In genomic region chr18:31444142-31444541, GRCh38 we compare ENCODE assay signal across 28 cellular contexts. TPM values are rescaled to one million over a fixed set of nuclear protein-coding genes. Genes with fewer than 3 reads are reported as not detected.
"Had no signal": no experiment of that assay in that cellular context is flagged by ENCODE, and none has a peak within 500 bp of the region (broad histone marks: within the 10 kb centered on the region; RNA-seq: fewer than 3 reads in every experiment).

No MANE protein-coding gene starts in this region.

- H3K27ac ChIP-seq: colonic mucosa, epithelial cell of prostate, esophagus squamous epithelium, gastrocnemius medialis, heart right ventricle, left lung, lower lobe of right lung had no signal

- H3K36me3 ChIP-seq: colonic mucosa, esophagus squamous epithelium, gastrocnemius medialis, heart right ventricle, left lung, lower lobe of right lung had no signal

- ATAC-seq: effector memory CD8-positive, alpha-beta T cell; esophagus mucosa; gastrocnemius medialis; heart right ventricle; left cardiac atrium; left lung; left ventricle myocardium superior; lower lobe of right lung; mucosa of descending colon had no signal

- H3K4me3 Mint-ChIP-seq: dendritic cell treated with granulocyte-macrophage colony-stimulating factor and Interleukin-4, amounts not matched to agents 40 ng/mL and 50 ng/mL, for 4 days; effector memory CD8-positive, alpha-beta T cell; endodermal cell; mesothelial cell of epicardium had no signal

- H3K4me1 ChIP-seq: colonic mucosa, gastrocnemius medialis, heart right ventricle, left lung, lower lobe of right lung had no signal

- H3K27ac Mint-ChIP-seq: dendritic cell treated with granulocyte-macrophage colony-stimulating factor and Interleukin-4, amounts not matched to agents 40 ng/mL and 50 ng/mL, for 4 days; effector memory CD8-positive, alpha-beta T cell; endodermal cell; mesothelial cell of epicardium had no signal

- H3K27me3 ChIP-seq: colonic mucosa, esophagus squamous epithelium, gastrocnemius medialis, heart right ventricle, left lung had no signal

- H3K27me3 Mint-ChIP-seq: dendritic cell treated with granulocyte-macrophage colony-stimulating factor and Interleukin-4, amounts not matched to agents 40 ng/mL and 50 ng/mL, for 4 days; effector memory CD8-positive, alpha-beta T cell had no signal

- H3K36me3 Mint-ChIP-seq: mesothelial cell of epicardium had no signal

- H3K4me1 Mint-ChIP-seq: endodermal cell, mesothelial cell of epicardium had no signal

- H3K4me3 ChIP-seq: colonic mucosa, esophagus squamous epithelium, gastrocnemius medialis, heart right ventricle, left lung, lower lobe of right lung, mucosa of descending colon had no signal

- H3K9me3 ChIP-seq: colonic mucosa, esophagus squamous epithelium, gastrocnemius medialis, heart right ventricle, left lung, lower lobe of right lung, mucosa of descending colon had no signal

- DNase-seq: colonic mucosa; cortex of kidney; effector CD8-positive, alpha-beta T cell; effector memory CD8-positive, alpha-beta T cell; endodermal cell; erythroblast; esophagus squamous epithelium; foreskin fibroblast; foreskin melanocyte; gastrocnemius medialis; glutamatergic neuron; head of caudate nucleus; heart right ventricle; hippocampal formation; left cardiac atrium; left lung; left ventricle myocardium superior; lower lobe of right lung; mesenchymal stem cell; mucosa of descending colon had no signal

- H3K9me3 Mint-ChIP-seq: dendritic cell treated with granulocyte-macrophage colony-stimulating factor and Interleukin-4, amounts not matched to agents 40 ng/mL and 50 ng/mL, for 4 days; endodermal cell; mesothelial cell of epicardium had no signal

RNA-seq across cellular contexts. Expression of gene DSG3, which starts 3.4 kb away (rescaled TPM):
- total RNA-seq: dermis microvascular lymphatic vessel endothelial cell, endodermal cell, gastrocnemius medialis, glomerular endothelial cell, heart right ventricle, left cardiac atrium, left lung, left ventricle myocardium superior, lower lobe of right lung, lung microvascular endothelial cell, mesenteric fat pad had no signal
